ENCODE assay signal across 1 cellular context in the genomic region with DNA sequence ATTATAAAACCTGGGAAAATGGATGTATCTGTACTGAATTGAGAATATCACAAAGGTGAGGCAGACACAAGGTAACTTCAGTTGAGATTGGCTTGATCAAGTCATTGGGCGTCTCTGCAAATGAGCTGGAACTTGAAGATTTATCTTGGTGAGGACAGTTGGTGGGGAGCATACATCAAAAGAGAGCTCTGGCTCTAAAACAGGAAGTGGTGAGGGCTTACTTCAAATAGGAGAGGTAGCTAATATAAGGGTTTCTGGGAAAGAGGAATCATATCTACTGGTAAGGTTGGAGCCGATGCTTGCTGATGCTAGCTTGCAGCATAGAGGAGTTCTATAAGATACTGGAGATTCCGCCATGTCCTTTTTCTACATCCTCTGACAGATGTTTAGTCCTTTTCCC.
TF ChIP-seq lines count a peak whose summit lies in the region.

No MANE protein-coding gene starts in this region.

TF ChIP-seq in GM12878, 131 proteins besides CTCF, POLR2A, EP300 and RAD21:
- TF ChIP-seq, protein P1, sequence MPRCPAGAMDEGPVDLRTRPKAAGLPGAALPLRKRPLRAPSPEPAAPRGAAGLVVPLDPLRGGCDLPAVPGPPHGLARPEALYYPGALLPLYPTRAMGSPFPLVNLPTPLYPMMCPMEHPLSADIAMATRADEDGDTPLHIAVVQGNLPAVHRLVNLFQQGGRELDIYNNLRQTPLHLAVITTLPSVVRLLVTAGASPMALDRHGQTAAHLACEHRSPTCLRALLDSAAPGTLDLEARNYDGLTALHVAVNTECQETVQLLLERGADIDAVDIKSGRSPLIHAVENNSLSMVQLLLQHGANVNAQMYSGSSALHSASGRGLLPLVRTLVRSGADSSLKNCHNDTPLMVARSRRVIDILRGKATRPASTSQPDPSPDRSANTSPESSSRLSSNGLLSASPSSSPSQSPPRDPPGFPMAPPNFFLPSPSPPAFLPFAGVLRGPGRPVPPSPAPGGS (IDR thresholded peaks at IDR 0.05; ENCODE audit: borderline replicate concordance, insufficient read depth, low read depth, low read length, poor library complexity, severe bottlenecking) = no peak
- TF ChIP-seq CBFB (IDR thresholded peaks at IDR 0.05; ENCODE audit: low read depth) (no peak), ETV6 (conservative IDR thresholded peaks at IDR 0.05 in 1 of 2, IDR thresholded peaks at IDR 0.05 in 1 of 2; ENCODE audit: borderline replicate concordance in 1 of 2, low read depth in 1 of 2) (no peak), SPI1 (IDR thresholded peaks at IDR 0.05; ENCODE audit: borderline replicate concordance, insufficient read depth, low read depth, low read length) (peak; percentile 65), EED (IDR thresholded peaks at IDR 0.05; ENCODE audit: low read depth) (no peak), NFIC (IDR thresholded peaks at IDR 0.05; ENCODE audit: low read depth, low read length) (no peak)
TF ChIP-seq in GM12878: peak in this region for 1.
